In the genomic region with DNA sequence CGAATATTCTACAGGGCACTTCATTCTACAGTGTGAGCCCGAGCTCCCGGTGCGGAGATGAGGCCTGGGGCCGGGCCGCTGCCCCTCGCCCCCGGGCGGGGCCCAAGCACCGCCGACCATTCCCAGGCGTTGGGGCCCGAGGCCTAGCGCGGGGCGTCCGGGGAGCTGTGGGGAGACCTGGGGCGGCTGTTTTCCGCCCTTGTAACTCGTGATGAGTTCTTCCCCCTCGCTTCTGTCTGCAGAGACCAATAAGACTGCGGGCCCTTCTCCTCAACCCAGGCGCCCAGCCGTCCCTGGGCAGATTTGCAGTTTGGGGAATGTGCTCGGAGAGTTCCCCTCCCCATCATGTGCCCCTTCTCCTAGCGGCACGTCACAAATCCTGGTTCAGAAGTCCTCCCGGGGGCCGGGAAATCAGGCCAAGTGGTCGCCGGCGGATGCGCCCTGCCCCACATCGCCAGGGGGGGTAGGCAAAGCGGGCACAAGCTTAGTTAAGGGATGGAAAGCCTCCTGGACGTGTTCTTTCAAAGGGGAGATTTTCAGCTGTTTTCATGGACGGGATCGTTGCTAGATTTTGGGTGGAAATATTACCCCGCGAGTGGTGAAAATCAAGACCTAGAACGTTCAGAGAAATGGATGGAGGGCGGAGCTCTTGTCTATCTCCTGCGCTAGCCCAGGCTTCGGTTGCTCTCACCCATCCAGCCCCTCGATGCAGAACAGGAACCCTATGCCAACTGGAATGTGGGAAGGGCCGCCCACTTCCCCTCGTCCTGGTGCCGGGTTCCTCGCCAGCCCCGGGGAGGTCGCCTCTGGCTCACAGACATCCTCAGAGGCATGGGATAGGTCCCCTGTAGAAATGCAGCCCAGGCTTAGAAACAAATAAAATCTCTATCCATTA, we compare ENCODE assay signal across 8 cellular contexts. TPM values are rescaled to one million over a fixed set of nuclear protein-coding genes. Genes with fewer than 3 reads are reported as not detected.
DNase-seq lines count a peak whose midpoint lies in the region; ATAC-seq and TF ChIP-seq lines count a peak whose summit lies in the region.

No MANE protein-coding gene starts in this region.

- peaks cover 4% of the 10 kb centered on the region for H3K27me3 Mint-ChIP-seq in activated T-helper 17 cell treated with anti-CD3 and anti-CD28 coated beads, Interleukin-2, amount 50 U/mL, for 72 hours
- peaks cover 0 to 5% of the 10 kb centered on the region in 2 donors for H3K27me3 Mint-ChIP-seq in natural killer cell (ENCODE audit: low read depth in 2 of 2)

- H3K4me3 ChIP-seq in fibroblast of the aortic adventitia (ENCODE audit: low read depth, low read length), result peak overlapping the region; percentile 63
- peak overlapping the region; percentile 58 for H3K4me3 ChIP-seq in suprapubic skin

- peak overlapping the region; percentile 97 for H3K27ac ChIP-seq in suprapubic skin

- DNase-seq in NCI-H524 (lab: John Stamatoyannopoulos, UW), result peak; percentile 58 to 67
- no peak for DNase-seq in NCI-H524 treated with DMSO at 0.1 percent for 48 hours (lab: John Stamatoyannopoulos, UW)
- peak; percentile 79 for DNase-seq in NCI-H226
- peak; percentile 54 for DNase-seq in fibroblast of the aortic adventitia (ENCODE audit: low read depth)
- peak; percentile 58 for DNase-seq in natural killer cell
- DNase-seq in suprapubic skin (ENCODE audit: low spot score in 2 of 2), result peak; percentile 81 to 84

- TF ChIP-seq POLR2A in suprapubic skin (IDR thresholded peaks at IDR 0.05), result peak in 1 of 2 donors; percentile 50

- H3K4me1 Mint-ChIP-seq in activated T-helper 17 cell treated with anti-CD3 and anti-CD28 coated beads, Interleukin-2, amount 50 U/mL, for 72 hours, result peaks cover 11% of the 10 kb centered on the region
- H3K4me1 Mint-ChIP-seq in natural killer cell, result peaks cover 28 to 30% of the 10 kb centered on the region in 2 donors

- no peaks in the 10 kb centered on the region for H3K9me3 ChIP-seq in suprapubic skin

- TF ChIP-seq EP300 in suprapubic skin (IDR thresholded peaks at IDR 0.05), result no peak

- peaks cover 13% of the 10 kb centered on the region for H3K36me3 Mint-ChIP-seq in activated T-helper 17 cell treated with anti-CD3 and anti-CD28 coated beads, Interleukin-2, amount 50 U/mL, for 72 hours (ENCODE audit: low read depth)
- no peaks in the 10 kb centered on the region for H3K36me3 Mint-ChIP-seq in natural killer cell

- H3K9me3 Mint-ChIP-seq in activated T-helper 17 cell treated with anti-CD3 and anti-CD28 coated beads, Interleukin-2, amount 50 U/mL, for 72 hours, result no peaks in the 10 kb centered on the region
- peaks cover 5 to 10% of the 10 kb centered on the region in 2 donors for H3K9me3 Mint-ChIP-seq in natural killer cell

- peak overlapping the region; percentile 100 for H3K27ac Mint-ChIP-seq in activated T-helper 17 cell treated with anti-CD3 and anti-CD28 coated beads, Interleukin-2, amount 50 U/mL, for 72 hours
- H3K27ac Mint-ChIP-seq in natural killer cell, result peak overlapping the region; percentile 98 to 99

- 1% methylated on average over 25 of the region's 51 CpGs for WGBS in suprapubic skin

- intact Hi-C loops in natural killer cell (cut with micrococcal nuclease), result loop anchor here (1.0 to 5.0 kb wide), 4 partner anchors 326 to 1356 kb away; partner anchors contain the start of genes PPM1B, THADA and ZFP36L2

- no peak for TF ChIP-seq CTCF in fibroblast of the aortic adventitia (IDR thresholded peaks at IDR 0.05; ENCODE audit: insufficient read depth, low read length)
- no peak for TF ChIP-seq CTCF in natural killer cell (IDR thresholded peaks at IDR 0.05)
- no peak for TF ChIP-seq CTCF in suprapubic skin (IDR thresholded peaks at IDR 0.05)

- ATAC-seq in HG02623 (IDR thresholded peaks at IDR 0.05; ENCODE audit: unreplicated experiment) (peak; percentile 8), natural killer cell (peak in 2 of 3 donors; percentile 4 to 19)
- peak; percentile 16 for ATAC-seq in activated T-helper 17 cell treated with anti-CD3 and anti-CD28 coated beads, Interleukin-2, amount 50 U/mL, for 72 hours (replicated peaks)

- no peaks in the 10 kb centered on the region for H3K36me3 ChIP-seq in suprapubic skin

- no peaks in the 10 kb centered on the region for H3K27me3 ChIP-seq in suprapubic skin

- H3K4me3 Mint-ChIP-seq in activated T-helper 17 cell treated with anti-CD3 and anti-CD28 coated beads, Interleukin-2, amount 50 U/mL, for 72 hours, result peak overlapping the region; percentile 96
- peak overlapping the region; percentile 96 for H3K4me3 Mint-ChIP-seq in natural killer cell

- peaks cover 24% of the 10 kb centered on the region for H3K4me1 ChIP-seq in suprapubic skin

RNA-seq across cellular contexts. Expression of gene HAAO, which starts 18.8 kb away (rescaled TPM):
- under 1 TPM; 0.98 to 0.99 TPM for total RNA-seq in activated T-helper 17 cell treated with anti-CD3 and anti-CD28 coated beads, Interleukin-2, amount 50 U/mL, for 72 hours
- total RNA-seq in fibroblast of the aortic adventitia (ENCODE audit: low replicate concordance), result 0.90 and 5.4 TPM in 2 replicates
- 1 to 10 TPM in 1 of 3 donors, under 1 TPM in 2; 0.35 to 1.3 (median 0.68) TPM for total RNA-seq in natural killer cell
- total RNA-seq in suprapubic skin, result 1 to 10 TPM; 3.9 to 6.6 (median 4.3) TPM

RNA-seq across cellular contexts. Expression of gene OXER1, which starts 47.3 kb away (rescaled TPM):
- total RNA-seq in activated T-helper 17 cell treated with anti-CD3 and anti-CD28 coated beads, Interleukin-2, amount 50 U/mL, for 72 hours, result under 1 TPM; 0.13 TPM
- total RNA-seq in fibroblast of the aortic adventitia (ENCODE audit: low replicate concordance), result 0.27 TPM in 1 of 2 replicates, not detected in the other
- total RNA-seq in natural killer cell, result 1 to 10 TPM in 1 of 3 donors, under 1 TPM in 2; 0.19 to 2.7 (median 0.41) TPM
- total RNA-seq in suprapubic skin, result 1 to 10 TPM in 3 of 4 donors, under 1 TPM in 1; 0.76 to 3.9 (median 2.1) TPM
